1 cellular context compared by ENCODE assay signal in the genomic region with DNA sequence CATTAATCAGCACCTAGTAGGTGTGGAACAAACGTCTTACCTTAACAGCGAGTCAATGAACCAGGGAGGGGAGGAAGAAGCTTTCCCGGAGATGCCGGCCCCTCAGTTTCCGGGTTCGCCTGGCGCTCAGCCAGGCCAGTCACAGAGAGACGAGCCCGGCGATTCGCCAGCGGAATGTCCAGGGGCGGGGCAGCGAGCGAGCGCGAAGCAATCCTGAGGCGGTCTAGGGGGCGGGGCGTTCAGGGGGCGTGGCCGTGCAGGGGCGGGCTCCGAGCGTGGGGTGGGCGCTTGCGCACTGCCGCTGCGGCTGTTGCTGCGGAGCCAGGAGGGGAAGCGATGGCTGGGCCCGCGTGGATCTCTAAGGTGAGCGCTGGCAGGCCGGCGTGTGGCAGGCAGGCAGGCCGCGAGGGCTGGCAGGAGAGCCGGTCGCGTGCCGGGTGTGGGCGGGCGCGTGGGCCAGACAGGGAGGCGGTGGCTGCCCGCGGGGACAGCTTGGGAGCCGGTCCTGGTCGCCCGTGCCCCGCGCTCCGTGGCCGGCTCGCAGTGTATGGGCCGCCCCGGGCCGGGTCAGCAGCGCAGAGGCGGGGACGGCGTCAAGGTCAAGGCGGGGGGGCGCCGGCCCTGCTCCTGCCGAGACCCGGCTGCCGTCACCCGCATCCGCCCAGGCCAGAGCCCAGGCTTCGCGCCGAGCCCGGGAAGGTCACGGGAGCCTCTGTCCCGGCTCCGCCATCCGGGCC.
A peak's percentile ranks its signal among the peaks of the same experiment; 100 is the strongest.
TF ChIP-seq lines count a peak whose summit lies in the region.

IDH3A (plus strand) TSS at position 295 of the 737 bp plus-strand sequence; CDS start at position 337, 42 bp downstream.

TF ChIP-seq in HepG2, 621 proteins besides CTCF, POLR2A, EP300 and RAD21 (continued from another document and continues in another):
- TF ChIP-seq, protein P1, sequence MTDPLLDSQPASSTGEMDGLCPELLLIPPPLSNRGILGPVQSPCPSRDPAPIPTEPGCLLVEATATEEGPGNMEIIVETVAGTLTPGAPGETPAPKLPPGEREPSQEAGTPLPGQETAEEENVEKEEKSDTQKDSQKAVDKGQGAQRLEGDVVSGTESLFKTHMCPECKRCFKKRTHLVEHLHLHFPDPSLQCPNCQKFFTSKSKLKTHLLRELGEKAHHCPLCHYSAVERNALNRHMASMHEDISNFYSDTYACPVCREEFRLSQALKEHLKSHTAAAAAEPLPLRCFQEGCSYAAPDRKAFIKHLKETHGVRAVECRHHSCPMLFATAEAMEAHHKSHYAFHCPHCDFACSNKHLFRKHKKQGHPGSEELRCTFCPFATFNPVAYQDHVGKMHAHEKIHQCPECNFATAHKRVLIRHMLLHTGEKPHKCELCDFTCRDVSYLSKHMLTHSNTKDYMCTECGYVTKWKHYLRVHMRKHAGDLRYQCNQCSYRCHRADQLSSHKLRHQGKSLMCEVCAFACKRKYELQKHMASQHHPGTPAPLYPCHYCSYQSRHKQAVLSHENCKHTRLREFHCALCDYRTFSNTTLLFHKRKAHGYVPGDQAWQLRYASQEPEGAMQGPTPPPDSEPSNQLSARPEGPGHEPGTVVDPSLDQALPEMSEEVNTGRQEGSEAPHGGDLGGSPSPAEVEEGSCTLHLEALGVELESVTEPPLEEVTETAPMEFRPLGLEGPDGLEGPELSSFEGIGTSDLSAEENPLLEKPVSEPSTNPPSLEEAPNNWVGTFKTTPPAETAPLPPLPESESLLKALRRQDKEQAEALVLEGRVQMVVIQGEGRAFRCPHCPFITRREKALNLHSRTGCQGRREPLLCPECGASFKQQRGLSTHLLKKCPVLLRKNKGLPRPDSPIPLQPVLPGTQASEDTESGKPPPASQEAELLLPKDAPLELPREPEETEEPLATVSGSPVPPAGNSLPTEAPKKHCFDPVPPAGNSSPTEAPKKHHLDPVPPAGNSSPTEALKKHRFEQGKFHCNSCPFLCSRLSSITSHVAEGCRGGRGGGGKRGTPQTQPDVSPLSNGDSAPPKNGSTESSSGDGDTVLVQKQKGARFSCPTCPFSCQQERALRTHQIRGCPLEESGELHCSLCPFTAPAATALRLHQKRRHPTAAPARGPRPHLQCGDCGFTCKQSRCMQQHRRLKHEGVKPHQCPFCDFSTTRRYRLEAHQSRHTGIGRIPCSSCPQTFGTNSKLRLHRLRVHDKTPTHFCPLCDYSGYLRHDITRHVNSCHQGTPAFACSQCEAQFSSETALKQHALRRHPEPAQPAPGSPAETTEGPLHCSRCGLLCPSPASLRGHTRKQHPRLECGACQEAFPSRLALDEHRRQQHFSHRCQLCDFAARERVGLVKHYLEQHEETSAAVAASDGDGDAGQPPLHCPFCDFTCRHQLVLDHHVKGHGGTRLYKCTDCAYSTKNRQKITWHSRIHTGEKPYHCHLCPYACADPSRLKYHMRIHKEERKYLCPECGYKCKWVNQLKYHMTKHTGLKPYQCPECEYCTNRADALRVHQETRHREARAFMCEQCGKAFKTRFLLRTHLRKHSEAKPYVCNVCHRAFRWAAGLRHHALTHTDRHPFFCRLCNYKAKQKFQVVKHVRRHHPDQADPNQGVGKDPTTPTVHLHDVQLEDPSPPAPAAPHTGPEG (CRISPR knock-in tag; IDR thresholded peaks at IDR 0.05): no peak
- TF ChIP-seq, protein P2, sequence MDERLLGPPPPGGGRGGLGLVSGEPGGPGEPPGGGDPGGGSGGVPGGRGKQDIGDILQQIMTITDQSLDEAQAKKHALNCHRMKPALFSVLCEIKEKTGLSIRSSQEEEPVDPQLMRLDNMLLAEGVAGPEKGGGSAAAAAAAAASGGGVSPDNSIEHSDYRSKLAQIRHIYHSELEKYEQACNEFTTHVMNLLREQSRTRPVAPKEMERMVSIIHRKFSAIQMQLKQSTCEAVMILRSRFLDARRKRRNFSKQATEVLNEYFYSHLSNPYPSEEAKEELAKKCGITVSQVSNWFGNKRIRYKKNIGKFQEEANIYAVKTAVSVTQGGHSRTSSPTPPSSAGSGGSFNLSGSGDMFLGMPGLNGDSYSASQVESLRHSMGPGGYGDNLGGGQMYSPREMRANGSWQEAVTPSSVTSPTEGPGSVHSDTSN (CRISPR knock-in tag; IDR thresholded peaks at IDR 0.05): no peak
- TF ChIP-seq ZFP1 (CRISPR knock-in tag; IDR thresholded peaks at IDR 0.05) (no peak), MZF1 (CRISPR knock-in tag; IDR thresholded peaks at IDR 0.05; ENCODE audit: borderline replicate concordance) (no peak), ZNF10 (CRISPR knock-in tag; IDR thresholded peaks at IDR 0.05; ENCODE audit: borderline replicate concordance, low read depth) (no peak), ZNF800 (CRISPR knock-in tag; IDR thresholded peaks at IDR 0.05) (no peak), PRPF4 (IDR thresholded peaks at IDR 0.05; ENCODE audit: low read depth, low read length, poor library complexity, severe bottlenecking) (no peak), REL (CRISPR knock-in tag; conservative IDR thresholded peaks at IDR 0.05) (no peak), CAMTA2 (CRISPR knock-in tag; IDR thresholded peaks at IDR 0.05; ENCODE audit: borderline replicate concordance) (no peak), HOXA3 (CRISPR knock-in tag; IDR thresholded peaks at IDR 0.05) (peak; percentile 59; the same call in 1 of the 2 replicates), ZNF614 (CRISPR knock-in tag; IDR thresholded peaks at IDR 0.05; ENCODE audit: borderline replicate concordance) (no peak), TIGD3 (CRISPR knock-in tag; IDR thresholded peaks at IDR 0.05; ENCODE audit: borderline replicate concordance) (no peak), ZBTB40 (IDR thresholded peaks at IDR 0.05) (no peak), ZBTB40 (CRISPR knock-in tag; IDR thresholded peaks at IDR 0.05) (no peak; the same call in 1 of the 2 replicates), ETV6 (CRISPR knock-in tag; conservative IDR thresholded peaks at IDR 0.05) (peak; percentile 19; the same call in 1 of the 2 replicates), PRDM10 (CRISPR knock-in tag; IDR thresholded peaks at IDR 0.05; ENCODE audit: low read depth) (no peak), ZNF788 (CRISPR knock-in tag; IDR thresholded peaks at IDR 0.05; ENCODE audit: borderline replicate concordance) (peak; percentile 60; the same call in 1 of the 2 replicates), GLI4 (CRISPR knock-in tag; IDR thresholded peaks at IDR 0.05; ENCODE audit: borderline replicate concordance) (no peak), IRX3 (CRISPR knock-in tag; IDR thresholded peaks at IDR 0.05; ENCODE audit: borderline replicate concordance, low read depth) (no peak), NR1H2 (CRISPR knock-in tag; IDR thresholded peaks at IDR 0.05; ENCODE audit: borderline replicate concordance, low read depth) (0 out of 2 replicates have a peak, but pooled peaks have one; percentile 23), ZNF143 (CRISPR knock-in tag; IDR thresholded peaks at IDR 0.05) (no peak), RFXANK (CRISPR knock-in tag; IDR thresholded peaks at IDR 0.05) (no peak), ZNF597 (CRISPR knock-in tag; IDR thresholded peaks at IDR 0.05) (no peak)
